Comparison of ENCODE assay signal across 1 cellular context in genomic region chr6:43682724-43683429, GRCh38.
A peak's percentile ranks its signal among the peaks of the same experiment; 100 is the strongest.
TF ChIP-seq lines count a peak whose summit lies in the region.

No MANE protein-coding gene starts in this region.

TF ChIP-seq in HEK293, 187 proteins besides CTCF, POLR2A, EP300 and RAD21 (continued from another document):
- TF ChIP-seq PRDM10 (tag by site-specific recombination; IDR thresholded peaks at IDR 0.05) (peak; percentile 83), ZNF48 (tag by site-specific recombination; IDR thresholded peaks at IDR 0.05) (no peak)
